Comparison of ENCODE assay signal across 8 cellular contexts in the genomic region with DNA sequence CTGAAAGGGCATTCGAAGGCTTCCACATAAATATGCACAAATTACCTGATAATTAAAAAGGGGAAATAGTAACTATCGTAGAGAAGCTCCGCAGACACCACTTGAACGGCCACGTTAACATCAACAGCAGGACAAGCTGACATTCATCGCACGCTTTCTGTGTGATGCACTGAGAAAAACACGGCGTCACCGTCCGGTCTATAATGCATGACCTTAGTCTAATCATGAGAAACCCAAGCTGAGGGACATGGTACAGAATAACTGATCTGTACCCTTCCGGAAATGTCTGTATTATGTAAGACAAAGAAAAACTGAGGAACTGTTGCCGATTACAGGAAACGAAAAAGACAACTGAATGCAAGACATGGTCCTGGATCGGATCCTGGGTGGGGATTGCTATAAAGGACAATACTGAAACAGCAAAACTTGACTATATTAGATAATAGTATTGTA. TPM values are rescaled to one million over a fixed set of nuclear protein-coding genes. Genes with fewer than 3 reads are reported as not detected.
DNase-seq lines count a peak whose midpoint lies in the region; ATAC-seq lines count a peak whose summit lies in the region.

No MANE protein-coding gene starts in this region.

- H3K4me3 Mint-ChIP-seq in activated naive CD4-positive, alpha-beta T cell treated with anti-CD3 and anti-CD28 coated beads, Interleukin-2, amount 10 ng/mL, durations not matched to agents 7 days and 5 days, result peak overlapping the region; percentile 96

- no peaks in the 10 kb centered on the region for H3K9me3 Mint-ChIP-seq in activated naive CD4-positive, alpha-beta T cell treated with anti-CD3 and anti-CD28 coated beads, Interleukin-2, amount 10 ng/mL, durations not matched to agents 7 days and 5 days

- H3K4me3 ChIP-seq in iPS-11a (ENCODE audit: low read depth, low read length), result peak overlapping the region; percentile 45

- peak; percentile 10 for ATAC-seq in HG03064 (IDR thresholded peaks at IDR 0.05; ENCODE audit: low read depth, unreplicated experiment)

- CTCF ChIA-PET in activated naive CD4-positive, alpha-beta T cell treated with anti-CD3 and anti-CD28 coated beads, Interleukin-2, amount 10 ng/mL, durations not matched to agents 7 days and 5 days (lab: Charles Lee), result interaction anchor here (1.2 kb wide), 1 partner anchor 49 kb away, joined by 4 read pairs; no protein-coding TSS in a partner anchor

- no peaks in the 10 kb centered on the region for H3K27me3 Mint-ChIP-seq in activated naive CD4-positive, alpha-beta T cell treated with anti-CD3 and anti-CD28 coated beads, Interleukin-2, amount 10 ng/mL, durations not matched to agents 7 days and 5 days

- H3K4me1 Mint-ChIP-seq in activated naive CD4-positive, alpha-beta T cell treated with anti-CD3 and anti-CD28 coated beads, Interleukin-2, amount 10 ng/mL, durations not matched to agents 7 days and 5 days, result peaks cover 39% of the 10 kb centered on the region

- peak overlapping the region; percentile 100 for H3K27ac Mint-ChIP-seq in activated naive CD4-positive, alpha-beta T cell treated with anti-CD3 and anti-CD28 coated beads, Interleukin-2, amount 10 ng/mL, durations not matched to agents 7 days and 5 days

- DNase-seq in activated gamma-delta T cell treated with Interleukin-2 at 50 U/mL for 16 hours (peak; percentile 42), activated gamma-delta T cell (lab: John Stamatoyannopoulos, UW) (no peak), RPMI7951 (ENCODE audit: low read depth) (peak; percentile 27), NCI-H1092 treated with DMSO at 0.1 percent for 48 hours (lab: John Stamatoyannopoulos, UW) (no peak)
- DNase-seq in activated naive CD4-positive, alpha-beta T cell treated with anti-CD3 and anti-CD28 coated beads, Interleukin-2, amount 10 ng/mL, durations not matched to agents 7 days and 5 days, result peak; percentile 65
- DNase-seq in stimulated activated CD4-positive, alpha-beta T cell treated with anti-CD3 and anti-CD28 coated beads, Interleukin-15, amount 100 ng/mL, for 48 hours (ENCODE audit: low read depth in 2 of 2), result peak; percentile 26 to 33

- H3K36me3 Mint-ChIP-seq in activated naive CD4-positive, alpha-beta T cell treated with anti-CD3 and anti-CD28 coated beads, Interleukin-2, amount 10 ng/mL, durations not matched to agents 7 days and 5 days, result peaks cover 13% of the 10 kb centered on the region

RNA-seq across cellular contexts. Expression of gene RANGAP1, which starts 0.7 kb away (rescaled TPM):
- 68.4 and 72.0 TPM in 2 replicates for total RNA-seq in RPMI7951 (2014; rRNA removed; shearing (Covaris generic))

RNA-seq across cellular contexts. Expression of gene ZC3H7B, which starts 14.7 kb away (rescaled TPM):
- 19.6 and 22.0 TPM in 2 replicates for total RNA-seq in RPMI7951 (2014; rRNA removed; shearing (Covaris generic))

RNA-seq across cellular contexts. Expression of gene CHADL, which starts 45.9 kb away (rescaled TPM):
- 0.29 TPM in 1 of 2 replicates, not detected in the other for total RNA-seq in RPMI7951 (2014; rRNA removed; shearing (Covaris generic))

Comparison
In these comparisons a context has a peak if more than half of its experiments do, and no peak if none do; other contexts are left out.
1. DNase-seq: peak in activated gamma-delta T cell treated with Interleukin-2 at 50 U/mL for 16 hours (single experiment), RPMI7951 (single experiment), activated naive CD4-positive, alpha-beta T cell treated with anti-CD3 and anti-CD28 coated beads, Interleukin-2, amount 10 ng/mL, durations not matched to agents 7 days and 5 days (single experiment) and stimulated activated CD4-positive, alpha-beta T cell treated with anti-CD3 and anti-CD28 coated beads, Interleukin-15, amount 100 ng/mL, for 48 hours (2 of 2); none in activated gamma-delta T cell (single experiment) and NCI-H1092 treated with DMSO at 0.1 percent for 48 hours (single experiment).